ENCODE assay signal across 30 cellular contexts in the genomic region with DNA sequence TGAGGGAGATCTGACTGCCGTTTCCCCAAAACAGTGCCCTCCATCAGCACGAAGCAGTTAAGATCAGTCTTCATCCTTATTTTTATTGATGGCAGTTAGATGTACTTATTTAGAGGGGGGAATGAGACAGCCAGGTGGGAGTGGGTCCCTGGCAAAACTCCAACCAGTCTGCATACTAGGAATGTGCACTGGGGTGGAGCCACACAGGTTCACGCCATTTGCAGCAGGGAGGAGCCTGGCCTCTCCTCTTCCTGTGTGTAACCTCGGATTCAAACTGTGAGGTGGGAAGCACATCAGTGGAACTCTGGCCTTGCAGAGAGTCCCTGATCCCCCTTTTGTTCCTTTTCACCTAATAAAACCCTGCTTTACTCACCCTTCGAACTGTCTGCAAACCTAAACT.
"Had no signal": no experiment of that assay in that cellular context is flagged by ENCODE, and none has a peak within 500 bp of the region (broad histone marks: within the 10 kb centered on the region; RNA-seq: fewer than 3 reads in every experiment).

No MANE protein-coding gene starts in this region.

- DNase-seq: dorsolateral prefrontal cortex; effector CD8-positive, alpha-beta T cell; foreskin keratinocyte; heart left ventricle; hippocampal formation; immature natural killer cell; islet precursor cell; kidney glomerular epithelial cell; left colon; left ventricle myocardium superior; mucosa of descending colon; naive B cell; right lobe of liver; small intestine; stimulated activated CD4-positive, alpha-beta T cell treated with anti-CD3 and anti-CD28 coated beads, Interleukin-15, amount 100 ng/mL, for 24 hours; stimulated activated CD4-positive, alpha-beta T cell treated with anti-CD3 and anti-CD28 coated beads, Interleukin-2, amount 100 ng/mL, for 48 hours; stimulated activated naive CD4-positive, alpha-beta T cell; stomach; thyroid gland had no signal

- H3K9me3 Mint-ChIP-seq: memory B cell, type B pancreatic cell had no signal

- H3K36me3 Mint-ChIP-seq: immature natural killer cell; memory B cell; mesothelial cell of epicardium; naive B cell; natural killer cell treated with Interleukin-12 subunit alpha and Interleukin-12 subunit beta and Interleukin-15 and Interleukin-18, amount 100 ng/mL, for 72 hours; type B pancreatic cell had no signal

- H3K4me1 Mint-ChIP-seq: immature natural killer cell, memory B cell, mesothelial cell of epicardium, naive B cell, neural crest cell had no signal

- FAIRE-seq: endothelial cell of umbilical vein, small intestine had no signal

- ATAC-seq: foreskin keratinocyte; gastroesophageal sphincter; heart left ventricle; left colon; left ventricle myocardium superior; mucosa of descending colon; natural killer cell treated with Interleukin-12 subunit alpha and Interleukin-12 subunit beta and Interleukin-15 and Interleukin-18, amount 100 ng/mL, for 72 hours; right lobe of liver had no signal

- H3K79me2 ChIP-seq: parathyroid adenoma had no signal

- H3K27ac ChIP-seq: dorsolateral prefrontal cortex, esophagus muscularis mucosa, foreskin keratinocyte, gastroesophageal sphincter, heart left ventricle, parathyroid adenoma, right lobe of liver, stomach, thyroid gland had no signal

- H3K9ac ChIP-seq: parathyroid adenoma had no signal

- H3K4me1 ChIP-seq: esophagus muscularis mucosa, foreskin keratinocyte, gastroesophageal sphincter, heart left ventricle, parathyroid adenoma, right lobe of liver, stomach, thyroid gland had no signal

- H3K4me3 Mint-ChIP-seq: immature natural killer cell; memory B cell; mesothelial cell of epicardium; naive B cell; natural killer cell treated with Interleukin-12 subunit alpha and Interleukin-12 subunit beta and Interleukin-15 and Interleukin-18, amount 100 ng/mL, for 72 hours; neural crest cell; type B pancreatic cell had no signal

- H2AFZ ChIP-seq: parathyroid adenoma had no signal

- H3K9me3 ChIP-seq: esophagus muscularis mucosa, gastroesophageal sphincter, heart left ventricle, mucosa of descending colon, right lobe of liver, stomach, thyroid gland had no signal

- H3K27me3 Mint-ChIP-seq: memory B cell; naive B cell; natural killer cell treated with Interleukin-12 subunit alpha and Interleukin-12 subunit beta and Interleukin-15 and Interleukin-18, amount 100 ng/mL, for 72 hours; progenitor cell of endocrine pancreas; type B pancreatic cell had no signal

- H3K27ac Mint-ChIP-seq: immature natural killer cell; memory B cell; mesothelial cell of epicardium; naive B cell; natural killer cell treated with Interleukin-12 subunit alpha and Interleukin-12 subunit beta and Interleukin-15 and Interleukin-18, amount 100 ng/mL, for 72 hours; progenitor cell of endocrine pancreas; type B pancreatic cell had no signal

- H3K27me3 ChIP-seq: esophagus muscularis mucosa, foreskin keratinocyte, gastroesophageal sphincter, heart left ventricle, right lobe of liver, stomach, thyroid gland had no signal

- H3K36me3 ChIP-seq: esophagus muscularis mucosa, gastroesophageal sphincter, heart left ventricle, right lobe of liver, stomach, thyroid gland had no signal

- H3K4me3 ChIP-seq: dorsolateral prefrontal cortex, esophagus muscularis mucosa, gastroesophageal sphincter, heart left ventricle, lung, mucosa of descending colon, right lobe of liver, stomach, thyroid gland had no signal
